Comparison of ENCODE assay signal across 8 cellular contexts in the genomic region with DNA sequence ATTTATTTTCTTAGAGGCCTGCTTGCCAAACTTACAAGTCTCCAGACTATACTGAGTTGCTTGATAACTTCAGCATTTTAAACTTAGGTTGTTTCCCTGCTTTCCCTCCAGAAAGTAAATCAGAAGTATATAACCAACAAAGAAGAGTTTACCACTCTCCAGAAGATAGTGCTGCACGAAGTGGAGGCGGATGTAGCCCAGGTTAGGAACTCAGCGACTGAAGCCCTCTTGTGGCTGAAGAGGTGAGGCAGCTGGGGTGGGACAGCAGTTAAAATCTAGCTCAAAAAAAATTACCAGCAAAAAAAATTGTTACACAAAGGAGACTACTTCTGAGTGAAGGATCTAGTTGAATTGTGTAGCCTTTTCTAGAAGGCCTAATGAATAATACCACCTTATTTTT. TPM values are rescaled to one million over a fixed set of nuclear protein-coding genes. Genes with fewer than 3 reads are reported as not detected.
DNase-seq lines count a peak whose midpoint lies in the region; ATAC-seq, FAIRE-seq and TF ChIP-seq lines count a peak whose summit lies in the region.
"Not testable (repeated sequence)": the region's sequence is repeated elsewhere in the genome, so short reads cannot be mapped to it uniquely, and the experiment has no call there.

No MANE protein-coding gene starts in this region.

- not testable (repeated sequence) for H3K4me1 ChIP-seq in smooth muscle cell (ENCODE audit: low read depth)

- not testable (repeated sequence) for H3K4me3 ChIP-seq in smooth muscle cell

- not testable (repeated sequence) for H3K9ac ChIP-seq in smooth muscle cell (ENCODE audit: low read depth)

- H3K27me3 ChIP-seq in smooth muscle cell (ENCODE audit: low read depth), result not testable (repeated sequence)

- H3K27ac Mint-ChIP-seq in activated CD4-positive, alpha-beta T cell treated with anti-CD3 and anti-CD28 coated beads, Interleukin-2, amount 10 ng/mL, durations not matched to agents 7 days and 5 days, result not testable (repeated sequence)

- H3K4me3 Mint-ChIP-seq in activated CD4-positive, alpha-beta T cell treated with anti-CD3 and anti-CD28 coated beads, Interleukin-2, amount 10 ng/mL, durations not matched to agents 7 days and 5 days, result not testable (repeated sequence)

- TF ChIP-seq CTCF in smooth muscle cell (IDR thresholded peaks at IDR 0.05; ENCODE audit: borderline replicate concordance, insufficient read depth, poor library complexity, severe bottlenecking), result peak; percentile 32

- not testable (repeated sequence) for H3K9me3 Mint-ChIP-seq in activated CD4-positive, alpha-beta T cell treated with anti-CD3 and anti-CD28 coated beads, Interleukin-2, amount 10 ng/mL, durations not matched to agents 7 days and 5 days

- peak; percentile 17 for FAIRE-seq in islet of Langerhans (lab: Jason Lieb, UNC)

- H3K9me3 ChIP-seq in smooth muscle cell (replicated peaks; ENCODE audit: low read depth), result not testable (repeated sequence)

- ATAC-seq in GM18909 (IDR thresholded peaks at IDR 0.05; ENCODE audit: poor library complexity, unreplicated experiment) (peak; percentile 75), HG03175 (IDR thresholded peaks at IDR 0.05; ENCODE audit: unreplicated experiment) (peak; percentile 64)

- not testable (repeated sequence) for H3K79me2 ChIP-seq in smooth muscle cell (ENCODE audit: low read depth)

- H4K20me1 ChIP-seq in smooth muscle cell (ENCODE audit: low read depth), result peaks cover 13% of the 10 kb centered on the region

- peaks cover 18% of the 10 kb centered on the region for H3K36me3 ChIP-seq in smooth muscle cell (ENCODE audit: low read depth)

- DNase-seq in AML-193 (lab: John Stamatoyannopoulos, UW) (peak; percentile 6 to 10), NCI-H82 (lab: John Stamatoyannopoulos, UW) (peak; percentile 11), cerebellar cortex (ENCODE audit: low spot score) (peak; percentile 58)
- DNase-seq in activated CD4-positive, alpha-beta T cell treated with anti-CD3 and anti-CD28 coated beads, Interleukin-2, amount 10 ng/mL, durations not matched to agents 7 days and 5 days, result peak; percentile 57
- DNase-seq in smooth muscle cell (lab: John Stamatoyannopoulos, UW; ENCODE audit: unreplicated experiment), result not testable (repeated sequence)

- H3F3A ChIP-seq in smooth muscle cell (ENCODE audit: low read depth), result not testable (repeated sequence)

- not testable (repeated sequence) for H3K27me3 Mint-ChIP-seq in activated CD4-positive, alpha-beta T cell treated with anti-CD3 and anti-CD28 coated beads, Interleukin-2, amount 10 ng/mL, durations not matched to agents 7 days and 5 days

- 45% methylated on average over 3 of the region's 3 CpGs for WGBS in smooth muscle cell (ENCODE audit: low lambda C conversion rate)

- not testable (repeated sequence) for H3K36me3 Mint-ChIP-seq in activated CD4-positive, alpha-beta T cell treated with anti-CD3 and anti-CD28 coated beads, Interleukin-2, amount 10 ng/mL, durations not matched to agents 7 days and 5 days (ENCODE audit: low read depth)

- not testable (repeated sequence) for H3K4me1 Mint-ChIP-seq in activated CD4-positive, alpha-beta T cell treated with anti-CD3 and anti-CD28 coated beads, Interleukin-2, amount 10 ng/mL, durations not matched to agents 7 days and 5 days

- CTCF ChIA-PET in activated CD4-positive, alpha-beta T cell treated with anti-CD3 and anti-CD28 coated beads, Interleukin-2, amount 10 ng/mL, durations not matched to agents 7 days and 5 days (lab: Charles Lee), result interaction anchor here (0.6 to 1.7 kb wide), 10 partner anchors 12 to 183 kb away, joined by 3 to 4 read pairs (median 4); no protein-coding TSS in a partner anchor

- not testable (repeated sequence) for H2AFZ ChIP-seq in smooth muscle cell (ENCODE audit: low read depth)

- not testable (repeated sequence) for H3K27ac ChIP-seq in smooth muscle cell (ENCODE audit: low read depth)

- not testable (repeated sequence) for H3K4me2 ChIP-seq in smooth muscle cell

- POLR2A ChIA-PET in activated CD4-positive, alpha-beta T cell treated with anti-CD3 and anti-CD28 coated beads, Interleukin-2, amount 10 ng/mL, durations not matched to agents 7 days and 5 days (lab: Charles Lee), result interaction anchor here (0.7 kb wide), 1 partner anchor 114 kb away, joined by 4 read pairs; no protein-coding TSS in a partner anchor

RNA-seq across cellular contexts. Expression of a gene that starts 33.6 kb away (rescaled TPM):
- 1 to 10 TPM; 5.2 to 6.3 TPM for total RNA-seq in activated CD4-positive, alpha-beta T cell treated with anti-CD3 and anti-CD28 coated beads, Interleukin-2, amount 10 ng/mL, durations not matched to agents 7 days and 5 days
- total RNA-seq in smooth muscle cell, result 20.4 and 24.7 TPM in 2 replicates
- 10.0 and 14.6 TPM in 2 replicates for polyA plus RNA-seq in smooth muscle cell

RNA-seq across cellular contexts. Expression of a gene that starts 35.3 kb away (rescaled TPM):
- total RNA-seq in activated CD4-positive, alpha-beta T cell treated with anti-CD3 and anti-CD28 coated beads, Interleukin-2, amount 10 ng/mL, durations not matched to agents 7 days and 5 days, result 1 to 10 TPM; 3.0 to 4.1 TPM
- 111 and 153 TPM in 2 replicates for total RNA-seq in smooth muscle cell
- 74.2 and 90.1 TPM in 2 replicates for polyA plus RNA-seq in smooth muscle cell

Comparison
In these comparisons a context has a peak if more than half of its experiments do, and no peak if none do; other contexts are left out.
1. RNA of a gene that starts 35.3 kb away (total RNA-seq): 111 to 153 TPM in smooth muscle cell; 3.0 to 4.1 TPM in activated CD4-positive, alpha-beta T cell treated with anti-CD3 and anti-CD28 coated beads, Interleukin-2, amount 10 ng/mL, durations not matched to agents 7 days and 5 days; every median in the first group is over 10 times any median in the second.